In the genomic region with DNA sequence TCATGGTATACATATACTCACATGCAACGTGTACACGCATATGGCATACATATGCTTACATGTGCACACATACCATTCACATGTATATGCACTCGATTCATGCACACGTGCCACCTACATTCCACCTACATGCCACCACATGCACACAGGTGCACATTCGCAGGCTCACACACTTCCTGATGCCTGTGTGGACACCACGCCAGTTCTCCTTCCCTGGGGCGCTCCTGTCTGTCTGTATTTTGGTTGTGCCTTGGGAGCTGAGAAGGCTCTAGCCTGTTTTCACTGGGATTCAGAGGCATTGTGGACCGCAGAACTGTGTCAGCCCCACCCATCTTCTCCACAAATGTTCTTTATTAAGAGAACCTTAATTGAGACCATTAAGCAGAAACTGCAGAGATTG, we compare ENCODE assay signal across 1 cellular context.
TF ChIP-seq lines count a peak whose summit lies in the region.

No MANE protein-coding gene starts in this region.

TF ChIP-seq in WTC11, 78 proteins besides CTCF, POLR2A, EP300 and RAD21 (continued from another document):
- TF ChIP-seq ZNF423 (CRISPR knock-in tag; IDR thresholded peaks at IDR 0.05) (no peak), JUN (CRISPR knock-in tag; IDR thresholded peaks at IDR 0.05) (no peak)
